In the genomic region with DNA sequence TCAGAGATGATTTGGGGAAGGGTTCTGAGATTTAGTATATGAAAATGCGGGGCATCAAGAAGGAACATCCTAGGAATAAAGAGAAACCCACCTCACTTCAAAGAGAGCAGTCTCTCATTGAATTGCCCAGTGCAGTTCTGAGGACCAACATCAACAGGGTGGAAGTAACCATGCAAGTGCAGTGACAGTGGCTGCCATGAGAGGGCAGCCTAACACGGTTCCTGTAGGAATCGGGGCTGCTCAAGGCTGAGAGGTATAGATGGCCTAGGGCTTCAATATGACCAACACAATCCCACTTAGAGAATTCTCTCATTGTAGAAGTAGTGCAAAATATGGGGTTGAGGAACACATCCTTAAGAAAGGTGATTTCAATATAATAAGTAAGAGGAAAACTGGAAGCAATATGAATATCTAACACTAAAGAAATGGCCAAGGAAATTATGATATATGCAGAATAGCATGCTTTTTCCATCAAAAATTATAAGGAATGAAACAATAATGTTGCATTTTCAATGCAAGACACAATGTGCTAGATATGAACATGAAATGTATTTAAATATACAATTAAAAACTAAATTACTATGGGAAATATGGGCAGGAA, we compare ENCODE assay signal across 8 cellular contexts. TPM values are rescaled to one million over a fixed set of nuclear protein-coding genes. Genes with fewer than 3 reads are reported as not detected.
DNase-seq lines count a peak whose midpoint lies in the region; ATAC-seq and TF ChIP-seq lines count a peak whose summit lies in the region.

No MANE protein-coding gene starts in this region.

- H3K27ac ChIP-seq in naive thymus-derived CD4-positive, alpha-beta T cell (ENCODE audit: low read depth, low read length), result no peak overlapping the region

- H3K4me3 ChIP-seq in BJ (ENCODE audit: low read depth, low read length), result no peak overlapping the region
- no peak overlapping the region for H3K4me3 ChIP-seq in naive thymus-derived CD4-positive, alpha-beta T cell (ENCODE audit: low read length)

- H3K27ac Mint-ChIP-seq in naive thymus-derived CD4-positive, alpha-beta T cell, result no peak overlapping the region

- no peaks in the 10 kb centered on the region for H3K9me3 ChIP-seq in naive thymus-derived CD4-positive, alpha-beta T cell (ENCODE audit: control insufficient read depth in 2 of 3, low read length in 3 of 3)

- peaks cover 0 to 2% (median 1%) of the 10 kb centered on the region in 7 donors for H3K4me1 Mint-ChIP-seq in naive thymus-derived CD4-positive, alpha-beta T cell

- peak; percentile 98 for TF ChIP-seq CTCF in BJ (IDR thresholded peaks at IDR 0.05; ENCODE audit: insufficient read depth, low read depth, low read length)

- H3K4me1 ChIP-seq in naive thymus-derived CD4-positive, alpha-beta T cell (ENCODE audit: control insufficient read depth in 2 of 2, insufficient read depth in 2 of 2, low read length in 2 of 2), result no peaks in the 10 kb centered on the region

- CTCF ChIA-PET in BJ (lab: Yijun Ruan, JAX), result interaction anchor here (0.7 to 6.9 kb wide), 16 partner anchors 11 to 293 kb away, joined by 3 to 113 read pairs (median 6); no protein-coding TSS in a partner anchor
- CTCF ChIA-PET in naive thymus-derived CD4-positive, alpha-beta T cell (lab: Charles Lee), result interaction anchor here (0.6 to 3.1 kb wide), 2 partner anchors 176 to 269 kb away, joined by 3 to 10 read pairs; no protein-coding TSS in a partner anchor

- no peak for DNase-seq in BJ (ENCODE audit: low read depth)
- DNase-seq in NCI-H748 (lab: John Stamatoyannopoulos, UW; ENCODE audit: unreplicated experiment), result peak; percentile 64
- DNase-seq in activated CD8-positive, alpha-beta memory T cell treated with anti-CD3 and anti-CD28 coated beads for 24 hours, result peak; percentile 78
- peak; percentile 9 to 66 (median 47) for DNase-seq in naive thymus-derived CD4-positive, alpha-beta T cell
- peak; percentile 86 for DNase-seq in superior temporal gyrus (ENCODE audit: extremely low spot score)

- ATAC-seq in GM18867 (IDR thresholded peaks at IDR 0.05; ENCODE audit: unreplicated experiment) (peak; percentile 90), HG03095 (IDR thresholded peaks at IDR 0.05; ENCODE audit: unreplicated experiment) (peak; percentile 93), esophagus mucosa (peak; percentile 83)
- ATAC-seq in naive thymus-derived CD4-positive, alpha-beta T cell, result peak; percentile 86

- H3K27me3 ChIP-seq in BJ (ENCODE audit: control insufficient read depth, insufficient read depth, low read length), result no peaks in the 10 kb centered on the region
- peaks cover 0 to 3% of the 10 kb centered on the region in 2 donors for H3K27me3 ChIP-seq in naive thymus-derived CD4-positive, alpha-beta T cell (ENCODE audit: control insufficient read depth in 2 of 2, insufficient read depth in 2 of 2, low read length in 2 of 2)

- H3K27me3 Mint-ChIP-seq in naive thymus-derived CD4-positive, alpha-beta T cell, result peaks cover 10 to 35% (median 21%) of the 10 kb centered on the region in 5 donors

- intact Hi-C loops in naive thymus-derived CD4-positive, alpha-beta T cell (cut with micrococcal nuclease), result loop anchor here (1.0 to 2.0 kb wide), 3 partner anchors 176 to 519 kb away; no protein-coding TSS in a partner anchor

- no peak overlapping the region for H3K4me3 Mint-ChIP-seq in naive thymus-derived CD4-positive, alpha-beta T cell

- H3K36me3 ChIP-seq in BJ (ENCODE audit: control insufficient read depth, insufficient read depth, low read length), result no peaks in the 10 kb centered on the region
- no peaks in the 10 kb centered on the region for H3K36me3 ChIP-seq in naive thymus-derived CD4-positive, alpha-beta T cell (ENCODE audit: control insufficient read depth in 2 of 3, insufficient read depth in 3 of 3, low read length in 3 of 3)

- no peaks in the 10 kb centered on the region for H3K36me3 Mint-ChIP-seq in naive thymus-derived CD4-positive, alpha-beta T cell

- POLR2A ChIA-PET in BJ (lab: Charles Lee), result no interaction called here
- POLR2A ChIA-PET in naive thymus-derived CD4-positive, alpha-beta T cell (lab: Charles Lee), result no interaction called here

- no peaks in the 10 kb centered on the region for H3K9me3 Mint-ChIP-seq in naive thymus-derived CD4-positive, alpha-beta T cell

RNA-seq across cellular contexts. Expression of gene ARRDC4, which starts 51.1 kb away (rescaled TPM):
- 39.6 and 67.4 TPM in 2 replicates for polyA plus RNA-seq in BJ (2011; rRNA removed)
- polyA minus RNA-seq in BJ (2011; rRNA and poly(A)+ RNA removed), result 26.9 and 29.3 TPM in 2 replicates
- total RNA-seq in esophagus mucosa, result 2.9 TPM
- 1 to 10 TPM in 3 of 5 experiments, under 1 TPM in 2; 0.59 to 6.8 (median 1.1) TPM for total RNA-seq in naive thymus-derived CD4-positive, alpha-beta T cell
- polyA plus RNA-seq in naive thymus-derived CD4-positive, alpha-beta T cell, result under 1 TPM; 0.83 to 0.90 TPM
